ENCODE assay signal across 11 cellular contexts in the genomic region with DNA sequence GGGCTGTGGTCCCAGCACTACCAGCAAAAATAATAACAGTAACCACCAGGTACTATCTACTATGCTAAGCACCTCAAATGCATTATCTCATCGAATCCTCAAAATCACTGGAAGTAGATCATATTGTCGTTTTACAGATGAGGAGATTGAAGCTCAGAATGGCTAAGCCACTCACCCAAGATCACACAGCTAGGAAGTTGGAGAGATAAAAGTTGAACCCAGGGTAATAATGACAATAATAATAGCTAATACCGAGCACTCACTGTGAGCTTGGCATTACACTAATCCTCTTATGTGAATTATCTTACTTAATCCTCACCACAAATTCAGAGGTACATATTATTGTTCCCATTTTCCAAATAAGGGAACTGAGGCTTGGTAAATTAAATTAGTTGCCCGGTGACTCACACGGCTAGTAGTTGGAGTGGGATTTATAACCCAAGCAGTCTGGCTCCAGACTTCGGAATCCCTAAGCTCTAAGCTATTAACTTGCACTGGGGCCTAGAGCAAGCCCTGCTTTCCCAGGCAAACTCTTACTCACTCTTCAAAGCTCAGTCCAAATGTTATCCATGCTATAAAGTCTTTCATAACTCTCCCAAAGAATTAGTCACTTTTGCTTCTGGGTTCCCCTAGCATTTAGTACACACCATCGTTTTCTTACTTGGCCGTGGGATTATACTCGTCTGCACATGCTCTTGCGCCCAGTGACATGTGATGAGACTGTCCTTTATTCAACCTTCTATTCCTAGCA. TPM values are rescaled to one million over a fixed set of nuclear protein-coding genes. Genes with fewer than 3 reads are reported as not detected.
DNase-seq lines count a peak whose midpoint lies in the region; ATAC-seq and TF ChIP-seq lines count a peak whose summit lies in the region.
"Had no signal": no experiment of that assay in that cellular context is flagged by ENCODE, and none has a peak within 500 bp of the region (broad histone marks: within the 10 kb centered on the region; RNA-seq: fewer than 3 reads in every experiment).

No MANE protein-coding gene starts in this region.

- H3K9ac ChIP-seq in skeletal muscle tissue (ENCODE audit: low read depth in 1 of 3, low read length in 3 of 3), result no peak overlapping the region

- H3K9me3 ChIP-seq in skeletal muscle tissue (ENCODE audit: control insufficient read depth in 3 of 3, low read length in 3 of 3) (no peaks in the 10 kb centered on the region), thyroid gland (no peaks in the 10 kb centered on the region)

- DNase-seq in HCEC 1CT, result peak; percentile 99
- peak; percentile 37 for DNase-seq in astrocyte of the cerebellum (ENCODE audit: low read depth)
- no peak for DNase-seq in Right ventricle myocardium superior
- DNase-seq in activated naive CD4-positive, alpha-beta T cell (lab: John Stamatoyannopoulos, UW), result no peak
- no peak for DNase-seq in thyroid gland
- DNase-seq: activated CD4-positive, alpha-beta T cell treated with anti-CD3 and anti-CD28 coated beads for 1 hour; caudate nucleus; stimulated activated CD4-positive, alpha-beta T cell treated with anti-CD3 and anti-CD28 coated beads, Interleukin-4, amount 100 ng/mL, for 1 hour had no signal

- H3K27me3 ChIP-seq in skeletal muscle tissue (ENCODE audit: control insufficient read depth in 3 of 3, insufficient read depth in 3 of 3, low read length in 3 of 3) (peaks cover 6 to 9% (median 7%) of the 10 kb centered on the region in 3 donors), thyroid gland (no peaks in the 10 kb centered on the region)

- in situ Hi-C loops in astrocyte of the cerebellum (cut with HindIII; ENCODE audit: low sequenced_read_pairs), result no loop called here

- ATAC-seq in Right ventricle myocardium superior (ENCODE audit: poor library complexity), result peak; percentile 34
- ATAC-seq in HG03521 (IDR thresholded peaks at IDR 0.05; ENCODE audit: unreplicated experiment), result no peak
- ATAC-seq in activated CD4-positive, CD25-positive, alpha-beta regulatory T cell treated with anti-CD3 and anti-CD28 coated beads, Interleukin-2, amount 50 U/mL, for 24 hours, result no peak

- 80 to 86% methylated on average over 10 of the region's 10 CpGs for WGBS in thyroid gland, 2 donors

- TF ChIP-seq POLR2A in thyroid gland (IDR thresholded peaks at IDR 0.05), result no peak

- peaks cover 8 to 30% (median 12%) of the 10 kb centered on the region in 3 donors for H3K4me1 ChIP-seq in skeletal muscle tissue (ENCODE audit: control insufficient read depth in 3 of 3, insufficient read depth in 3 of 3, low read length in 3 of 3)
- H3K4me1 ChIP-seq in thyroid gland, result peaks cover 0 to 10% of the 10 kb centered on the region in 2 donors

- no peaks in the 10 kb centered on the region for H3K36me3 ChIP-seq in skeletal muscle tissue (ENCODE audit: control insufficient read depth in 3 of 3, insufficient read depth in 3 of 3, low read length in 3 of 3)
- H3K36me3 ChIP-seq in thyroid gland, result no peaks in the 10 kb centered on the region

- intact Hi-C loops in Right ventricle myocardium superior (cut with DNase I) (no loop called here), thyroid gland (cut with DNase I) (no loop called here)

- H3K27ac ChIP-seq in skeletal muscle tissue (ENCODE audit: low read depth, low read length), result peak overlapping the region; percentile 50
- no peak overlapping the region for H3K27ac ChIP-seq in thyroid gland

- TF ChIP-seq CTCF in astrocyte of the cerebellum (IDR thresholded peaks at IDR 0.05; ENCODE audit: low read depth, low read length, missing control alignments), result no peak
- TF ChIP-seq CTCF in thyroid gland (IDR thresholded peaks at IDR 0.05), result no peak

- H3K4me3 ChIP-seq in astrocyte of the cerebellum (ENCODE audit: low read depth, low read length), result no peak overlapping the region
- H3K4me3 ChIP-seq in skeletal muscle tissue (ENCODE audit: low read length in 3 of 3), result no peak overlapping the region
- H3K4me3 ChIP-seq in thyroid gland (replicated peaks in 1 of 3), result no peak overlapping the region

RNA-seq across cellular contexts. Expression of gene ARSI, which starts 3.8 kb away (rescaled TPM):
- 0.38 TPM for total RNA-seq in Right ventricle myocardium superior
- 9.9 TPM for total RNA-seq in skeletal muscle tissue
- total RNA-seq in thyroid gland, result under 1 TPM in 2 of 4 donors, not detected in 2; 0.22 to 0.67 TPM

RNA-seq across cellular contexts. Expression of gene CAMK2A, which starts 9.3 kb away (rescaled TPM):
- total RNA-seq in Right ventricle myocardium superior, result 17.1 TPM
- 45.9 TPM for total RNA-seq in skeletal muscle tissue
- total RNA-seq in thyroid gland, result not detected

RNA-seq across cellular contexts. Expression of gene TCOF1, which starts 58.6 kb away (rescaled TPM):
- total RNA-seq in Right ventricle myocardium superior, result 17.3 TPM
- total RNA-seq in skeletal muscle tissue, result 7.3 TPM
- total RNA-seq in thyroid gland, result 10 to 100 TPM; 20.7 to 28.0 (median 25.3) TPM

Comparison
In these comparisons a context has a peak if more than half of its experiments do, and no peak if none do; other contexts are left out.
1. DNase-seq: peak in HCEC 1CT (single experiment) and astrocyte of the cerebellum (single experiment); none in Right ventricle myocardium superior (single experiment), activated naive CD4-positive, alpha-beta T cell (0 of 4) and thyroid gland (0 of 2).
2. RNA of gene CAMK2A, which starts 9.3 kb away (total RNA-seq): 45.9 TPM in skeletal muscle tissue (single experiment) and 17.1 TPM in Right ventricle myocardium superior (single experiment); not detected in thyroid gland; every median in the first group is over 10 times any median in the second.